In genomic region chr11:101860694-101861371, GRCh38 we compare ENCODE assay signal across 8 cellular contexts. TPM values are rescaled to one million over a fixed set of nuclear protein-coding genes. Genes with fewer than 3 reads are reported as not detected.
DNase-seq lines count a peak whose midpoint lies in the region; ATAC-seq and TF ChIP-seq lines count a peak whose summit lies in the region.

No MANE protein-coding gene starts in this region.

- no peak overlapping the region for H3K4me3 Mint-ChIP-seq in stimulated activated naive B cell treated with anti-CD40 and anti-IgM and Interleukin-4, amounts not matched to agents 10 μg/mL and 1 μg/mL and 100 μg/mL, for 72 hours

- H3K27ac ChIP-seq in SK-N-MC = no peak overlapping the region

- H3K36me3 Mint-ChIP-seq in stimulated activated naive B cell treated with anti-CD40 and anti-IgM and Interleukin-4, amounts not matched to agents 10 μg/mL and 1 μg/mL and 100 μg/mL, for 72 hours = no peaks in the 10 kb centered on the region

- H3K36me3 ChIP-seq in SK-N-MC (ENCODE audit: insufficient read depth, low read length) = no peaks in the 10 kb centered on the region

- peaks cover 0 to 3% of the 10 kb centered on the region in 2 donors for H3K4me1 Mint-ChIP-seq in stimulated activated naive B cell treated with anti-CD40 and anti-IgM and Interleukin-4, amounts not matched to agents 10 μg/mL and 1 μg/mL and 100 μg/mL, for 72 hours

- no peak overlapping the region for H3K27ac Mint-ChIP-seq in stimulated activated naive B cell treated with anti-CD40 and anti-IgM and Interleukin-4, amounts not matched to agents 10 μg/mL and 1 μg/mL and 100 μg/mL, for 72 hours

- intact Hi-C loops in left colon (cut with DNase I, micrococcal nuclease) = loop anchor here in 1 of 2 donors (5.0 kb wide), 1 partner anchor 146 kb away; no protein-coding TSS in a partner anchor

- H3K4me3 ChIP-seq in SK-N-MC = no peak overlapping the region

- TF ChIP-seq EP300 in Ishikawa (IDR thresholded peaks at IDR 0.05; ENCODE audit: borderline replicate concordance) = no peak

- ATAC-seq in GM21786 (IDR thresholded peaks at IDR 0.05; ENCODE audit: unreplicated experiment) (peak; percentile 77), left colon (peak; percentile 89)
- peak; percentile 81 to 84 for ATAC-seq in stimulated activated naive B cell treated with anti-CD40 and anti-IgM and Interleukin-4, amounts not matched to agents 10 μg/mL and 1 μg/mL and 100 μg/mL, for 72 hours (replicated peaks)

- DNase-seq in activated CD4-positive, alpha-beta T cell treated with anti-CD3 and anti-CD28 coated beads for 4 hours = peak; percentile 7 to 24
- DNase-seq in activated CD4-positive, alpha-beta T cell treated with anti-CD3 and anti-CD28 coated beads, Interleukin-2, amount 50 U/mL, for 4 hours = no peak
- peak; percentile 18 for DNase-seq in SK-N-MC (ENCODE audit: low read depth, low spot score)
- DNase-seq in cerebellum (ENCODE audit: low spot score) = peak; percentile 28
- peak in 1 of 2 donors; percentile 14 for DNase-seq in left colon
- peak; percentile 10 for DNase-seq in stimulated activated naive B cell treated with anti-CD40 and anti-IgM and Interleukin-4, amounts not matched to agents 10 μg/mL and 1 μg/mL and 100 μg/mL, for 72 hours

- peaks cover 9 to 15% of the 10 kb centered on the region in 2 donors for H3K27me3 Mint-ChIP-seq in stimulated activated naive B cell treated with anti-CD40 and anti-IgM and Interleukin-4, amounts not matched to agents 10 μg/mL and 1 μg/mL and 100 μg/mL, for 72 hours

- no peak overlapping the region for H3K9ac ChIP-seq in SK-N-MC (ENCODE audit: insufficient read length)

- TF ChIP-seq RAD21 in Ishikawa (IDR thresholded peaks at IDR 0.05; ENCODE audit: low read depth) = peak; percentile 69

- no peaks in the 10 kb centered on the region for H3K9me3 ChIP-seq in SK-N-MC (ENCODE audit: low read depth, low read length)

- H3K9me3 Mint-ChIP-seq in stimulated activated naive B cell treated with anti-CD40 and anti-IgM and Interleukin-4, amounts not matched to agents 10 μg/mL and 1 μg/mL and 100 μg/mL, for 72 hours = peaks cover 4 to 8% of the 10 kb centered on the region in 2 donors

TF ChIP-seq in Ishikawa, 13 proteins besides CTCF, POLR2A, EP300 and RAD21:
- TF ChIP-seq YY1 (IDR thresholded peaks at IDR 0.05; ENCODE audit: low read depth) = no peak
- TF ChIP-seq, protein P1, sequence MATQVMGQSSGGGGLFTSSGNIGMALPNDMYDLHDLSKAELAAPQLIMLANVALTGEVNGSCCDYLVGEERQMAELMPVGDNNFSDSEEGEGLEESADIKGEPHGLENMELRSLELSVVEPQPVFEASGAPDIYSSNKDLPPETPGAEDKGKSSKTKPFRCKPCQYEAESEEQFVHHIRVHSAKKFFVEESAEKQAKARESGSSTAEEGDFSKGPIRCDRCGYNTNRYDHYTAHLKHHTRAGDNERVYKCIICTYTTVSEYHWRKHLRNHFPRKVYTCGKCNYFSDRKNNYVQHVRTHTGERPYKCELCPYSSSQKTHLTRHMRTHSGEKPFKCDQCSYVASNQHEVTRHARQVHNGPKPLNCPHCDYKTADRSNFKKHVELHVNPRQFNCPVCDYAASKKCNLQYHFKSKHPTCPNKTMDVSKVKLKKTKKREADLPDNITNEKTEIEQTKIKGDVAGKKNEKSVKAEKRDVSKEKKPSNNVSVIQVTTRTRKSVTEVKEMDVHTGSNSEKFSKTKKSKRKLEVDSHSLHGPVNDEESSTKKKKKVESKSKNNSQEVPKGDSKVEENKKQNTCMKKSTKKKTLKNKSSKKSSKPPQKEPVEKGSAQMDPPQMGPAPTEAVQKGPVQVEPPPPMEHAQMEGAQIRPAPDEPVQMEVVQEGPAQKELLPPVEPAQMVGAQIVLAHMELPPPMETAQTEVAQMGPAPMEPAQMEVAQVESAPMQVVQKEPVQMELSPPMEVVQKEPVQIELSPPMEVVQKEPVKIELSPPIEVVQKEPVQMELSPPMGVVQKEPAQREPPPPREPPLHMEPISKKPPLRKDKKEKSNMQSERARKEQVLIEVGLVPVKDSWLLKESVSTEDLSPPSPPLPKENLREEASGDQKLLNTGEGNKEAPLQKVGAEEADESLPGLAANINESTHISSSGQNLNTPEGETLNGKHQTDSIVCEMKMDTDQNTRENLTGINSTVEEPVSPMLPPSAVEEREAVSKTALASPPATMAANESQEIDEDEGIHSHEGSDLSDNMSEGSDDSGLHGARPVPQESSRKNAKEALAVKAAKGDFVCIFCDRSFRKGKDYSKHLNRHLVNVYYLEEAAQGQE (IDR thresholded peaks at IDR 0.05; ENCODE audit: low read depth) = no peak
- no peak for TF ChIP-seq CREB1 (IDR thresholded peaks at IDR 0.05; ENCODE audit: low read depth)
- TF ChIP-seq MAX (IDR thresholded peaks at IDR 0.05) = no peak
- no peak for TF ChIP-seq FOXM1 (IDR thresholded peaks at IDR 0.05; ENCODE audit: borderline replicate concordance, low read depth)
- TF ChIP-seq CEBPB (IDR thresholded peaks at IDR 0.05) = no peak
- no peak for TF ChIP-seq ZBTB7A (IDR thresholded peaks at IDR 0.05; ENCODE audit: low read depth)
- TF ChIP-seq USF1 (IDR thresholded peaks at IDR 0.05) = no peak
- no peak for TF ChIP-seq TEAD4 (IDR thresholded peaks at IDR 0.05)
- TF ChIP-seq TAF1 (IDR thresholded peaks at IDR 0.05; ENCODE audit: low read depth) = no peak
- TF ChIP-seq NFIC (IDR thresholded peaks at IDR 0.05) = no peak
- no peak for TF ChIP-seq TCF12 (IDR thresholded peaks at IDR 0.05; ENCODE audit: low read depth)
- no peak for TF ChIP-seq EGR1 (IDR thresholded peaks at IDR 0.05)

RNA-seq across cellular contexts. Expression of gene CEP126, which starts 54.0 kb away (rescaled TPM):
- total RNA-seq in cerebellum (10.0 TPM), left colon (1 to 10 TPM; 4.0 to 4.1 TPM)

RNA-seq across cellular contexts. Expression of gene ANGPTL5, which starts 55.5 kb away (rescaled TPM):
- total RNA-seq in cerebellum (0.45 TPM), left colon (under 1 TPM; 0.12 to 0.28 TPM)

Comparison
In these comparisons a context has a peak if more than half of its experiments do, and no peak if none do; other contexts are left out.
1. DNase-seq: peak in activated CD4-positive, alpha-beta T cell treated with anti-CD3 and anti-CD28 coated beads for 4 hours (2 of 2), SK-N-MC (single experiment), cerebellum (single experiment) and stimulated activated naive B cell treated with anti-CD40 and anti-IgM and Interleukin-4, amounts not matched to agents 10 μg/mL and 1 μg/mL and 100 μg/mL, for 72 hours (single experiment); none in activated CD4-positive, alpha-beta T cell treated with anti-CD3 and anti-CD28 coated beads, Interleukin-2, amount 50 U/mL, for 4 hours (0 of 2).
2. Peak in every context shown above with its lines, with median percentiles within 50 percentile points of each other: ATAC-seq.